In genomic region chr16:67811899-67812298, GRCh38 we compare ENCODE assay signal across 29 cellular contexts. TPM values are rescaled to one million over a fixed set of nuclear protein-coding genes. Genes with fewer than 3 reads are reported as not detected.
"Had no signal": no experiment of that assay in that cellular context is flagged by ENCODE, and none has a peak within 500 bp of the region (broad histone marks: within the 10 kb centered on the region; RNA-seq: fewer than 3 reads in every experiment).

No MANE protein-coding gene starts in this region.

- H3K27ac ChIP-seq: ovary, parathyroid adenoma, psoas muscle, right lobe of liver, sigmoid colon, stomach, thoracic aorta, thyroid gland, tibial nerve, upper lobe of left lung, vagina had no signal

- DNase-seq: naive thymus-derived CD8-positive, alpha-beta T cell; nephron progenitor cell; occipital lobe; ovary; posterior cingulate gyrus; psoas muscle; right cardiac atrium; right lobe of liver; sigmoid colon; small intestine; stimulated activated CD4-positive, alpha-beta T cell treated with anti-CD3 and anti-CD28 coated beads, Interleukin-15, amount 100 ng/mL, for 24 hours; stimulated activated CD4-positive, alpha-beta T cell treated with anti-CD3 and anti-CD28 coated beads, Interleukin-2, amount 100 ng/mL, for 24 hours; stimulated activated CD4-positive, alpha-beta T cell treated with anti-CD3 and anti-CD28 coated beads, Interleukin-2, amount 100 ng/mL, for 48 hours; stimulated activated CD4-positive, alpha-beta T cell treated with anti-CD3 and anti-CD28 coated beads, Interleukin-4, amount 100 ng/mL, for 24 hours; stimulated activated naive B cell treated with anti-CD40 and anti-IgM and Interleukin-4, amounts not matched to agents 10 μg/mL and 1 μg/mL and 100 μg/mL, for 72 hours; stimulated activated naive CD4-positive, alpha-beta T cell treated with Interleukin-2 at 50 U/mL for 16 hours; stomach; thyroid gland; trophoblast cell; upper lobe of left lung had no signal

- H3K27me3 ChIP-seq: ovary, right lobe of liver, sigmoid colon, stomach, thyroid gland, tibial nerve, upper lobe of left lung, vagina had no signal

- H3K4me3 Mint-ChIP-seq: naive thymus-derived CD8-positive, alpha-beta T cell; nephron progenitor cell; neural crest cell; stimulated activated effector memory CD8-positive, alpha-beta T cell treated with anti-CD3 and anti-CD28 coated beads, Interleukin-12 subunit alpha, Interleukin-12 subunit beta, amount 100 ng/mL, for 72 hours; stimulated activated naive B cell treated with anti-CD40 and anti-IgM and Interleukin-4, amounts not matched to agents 10 μg/mL and 1 μg/mL and 100 μg/mL, for 72 hours; stimulated activated naive CD8-positive, alpha-beta T cell treated with anti-CD3 and anti-CD28 coated beads, Interleukin-15, Interleukin-2, amounts not matched to agents 100 ng/mL and 50 ng/mL, for 24 hours had no signal

- H3K4me1 Mint-ChIP-seq: nephron progenitor cell had no signal

- FAIRE-seq: small intestine, urothelium cell line had no signal

- H3K9ac ChIP-seq: parathyroid adenoma had no signal

- H3K9me3 ChIP-seq: ovary, psoas muscle, right lobe of liver, sigmoid colon, stomach, thoracic aorta, thyroid gland, tibial nerve, upper lobe of left lung, vagina had no signal

- H3K79me2 ChIP-seq: parathyroid adenoma had no signal

- H3K36me3 ChIP-seq: ovary, right lobe of liver, sigmoid colon, stomach, thoracic aorta, thyroid gland, tibial nerve, upper lobe of left lung, vagina had no signal

- H3K36me3 Mint-ChIP-seq: naive thymus-derived CD8-positive, alpha-beta T cell; stimulated activated effector memory CD8-positive, alpha-beta T cell treated with anti-CD3 and anti-CD28 coated beads, Interleukin-12 subunit alpha, Interleukin-12 subunit beta, amount 100 ng/mL, for 72 hours; stimulated activated naive B cell treated with anti-CD40 and anti-IgM and Interleukin-4, amounts not matched to agents 10 μg/mL and 1 μg/mL and 100 μg/mL, for 72 hours had no signal

- H3K27ac Mint-ChIP-seq: naive thymus-derived CD8-positive, alpha-beta T cell; nephron progenitor cell; progenitor cell of endocrine pancreas; stimulated activated effector memory CD8-positive, alpha-beta T cell treated with anti-CD3 and anti-CD28 coated beads, Interleukin-12 subunit alpha, Interleukin-12 subunit beta, amount 100 ng/mL, for 72 hours; stimulated activated naive B cell treated with anti-CD40 and anti-IgM and Interleukin-4, amounts not matched to agents 10 μg/mL and 1 μg/mL and 100 μg/mL, for 72 hours; stimulated activated naive CD8-positive, alpha-beta T cell treated with anti-CD3 and anti-CD28 coated beads, Interleukin-15, Interleukin-2, amounts not matched to agents 100 ng/mL and 50 ng/mL, for 24 hours had no signal

- H3K27me3 Mint-ChIP-seq: naive thymus-derived CD8-positive, alpha-beta T cell; progenitor cell of endocrine pancreas; stimulated activated naive B cell treated with anti-CD40 and anti-IgM and Interleukin-4, amounts not matched to agents 10 μg/mL and 1 μg/mL and 100 μg/mL, for 72 hours; stimulated activated naive CD8-positive, alpha-beta T cell treated with anti-CD3 and anti-CD28 coated beads, Interleukin-15, Interleukin-2, amounts not matched to agents 100 ng/mL and 50 ng/mL, for 24 hours had no signal

- H3K4me3 ChIP-seq: ovary, psoas muscle, right lobe of liver, sigmoid colon, stomach, thoracic aorta, thyroid gland, tibial nerve, upper lobe of left lung, vagina had no signal

- ATAC-seq: naive thymus-derived CD8-positive, alpha-beta T cell; psoas muscle; right cardiac atrium; right lobe of liver; stimulated activated effector memory CD8-positive, alpha-beta T cell treated with anti-CD3 and anti-CD28 coated beads, Interleukin-12 subunit alpha, Interleukin-12 subunit beta, amount 100 ng/mL, for 72 hours; stimulated activated naive B cell treated with anti-CD40 and anti-IgM and Interleukin-4, amounts not matched to agents 10 μg/mL and 1 μg/mL and 100 μg/mL, for 72 hours had no signal

- H2AFZ ChIP-seq: parathyroid adenoma had no signal

- H3K9me3 Mint-ChIP-seq: naive thymus-derived CD8-positive, alpha-beta T cell; nephron progenitor cell; neural crest cell; stimulated activated effector memory CD8-positive, alpha-beta T cell treated with anti-CD3 and anti-CD28 coated beads, Interleukin-12 subunit alpha, Interleukin-12 subunit beta, amount 100 ng/mL, for 72 hours; stimulated activated naive B cell treated with anti-CD40 and anti-IgM and Interleukin-4, amounts not matched to agents 10 μg/mL and 1 μg/mL and 100 μg/mL, for 72 hours; stimulated activated naive CD8-positive, alpha-beta T cell treated with anti-CD3 and anti-CD28 coated beads, Interleukin-15, Interleukin-2, amounts not matched to agents 100 ng/mL and 50 ng/mL, for 24 hours had no signal

RNA-seq across cellular contexts. Expression of gene TSNAXIP1, which starts 5.2 kb away (rescaled TPM):
- total RNA-seq: vagina had no signal
